Comparison of ENCODE assay signal across 26 cellular contexts in the genomic region with DNA sequence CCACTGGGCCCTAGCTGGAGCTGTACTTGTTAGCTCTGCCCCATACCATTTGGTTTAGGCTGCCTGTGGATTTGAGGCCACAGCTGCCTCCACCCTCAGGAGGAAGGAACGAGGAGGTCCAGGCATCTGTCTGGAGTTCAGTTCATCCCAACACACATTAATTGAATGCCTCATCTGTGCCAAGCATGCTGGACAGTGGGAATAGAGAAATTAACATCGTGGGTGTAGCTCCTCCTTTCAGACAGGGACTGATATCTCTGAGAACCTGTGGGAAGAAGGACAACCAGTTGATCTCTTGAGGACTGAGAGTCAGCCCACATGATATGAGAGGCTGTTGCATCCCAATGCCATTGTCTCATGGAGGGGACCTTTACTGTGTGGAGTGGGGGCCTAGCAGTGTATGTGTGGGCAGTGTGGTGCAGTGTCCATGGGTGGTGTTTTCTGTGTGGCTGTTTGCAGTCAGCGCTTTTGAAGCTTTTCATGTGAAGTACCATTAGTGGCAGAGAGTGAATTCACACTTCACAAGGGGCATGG. TPM values are rescaled to one million over a fixed set of nuclear protein-coding genes. Genes with fewer than 3 reads are reported as not detected.
DNase-seq lines count a peak whose midpoint lies in the region; ATAC-seq, FAIRE-seq and TF ChIP-seq lines count a peak whose summit lies in the region.
"Had no signal": no experiment of that assay in that cellular context is flagged by ENCODE, and none has a peak within 500 bp of the region (broad histone marks: within the 10 kb centered on the region; RNA-seq: fewer than 3 reads in every experiment).

No MANE protein-coding gene starts in this region.

- H3K9me3 ChIP-seq in SJSA1 (replicated peaks) (no peaks in the 10 kb centered on the region), transverse colon (no peaks in the 10 kb centered on the region)
- H3K9me3 ChIP-seq: BLaER1 treated with 17β-estradiol and CSF1 and Interleukin-3, amounts not matched to agents 10 nM and 100 nM; esophagus muscularis mucosa; SJCRH30 had no signal

- intact Hi-C loops in transverse colon (cut with DNase I; ENCODE audit: low total_unique reads) = no loop called here

- H3K4me1 ChIP-seq in SJSA1 (replicated peaks) (peaks cover 65% of the 10 kb centered on the region), transverse colon (peaks cover 5 to 49% (median 35%) of the 10 kb centered on the region in 4 donors)
- H3K4me1 ChIP-seq: SJCRH30 had no signal

- TF ChIP-seq CTCF in fibroblast of mammary gland (conservative IDR thresholded peaks at IDR 0.05; ENCODE audit: control insufficient read depth, insufficient read depth, low read depth, low read length) (no peak), transverse colon (IDR thresholded peaks at IDR 0.05) (no peak)

- TF ChIP-seq POLR2A in transverse colon (IDR thresholded peaks at IDR 0.05) = no peak

- in situ Hi-C loops in transverse colon (cut with MboI; ENCODE audit: low pct_ligation_motif_present in 1 of 4, low pct_unique_long_range_greater_than_20kb in 1 of 4, low sequenced_read_pairs in 3 of 4) = no loop called here

- TF ChIP-seq EP300 in transverse colon (IDR thresholded peaks at IDR 0.05; ENCODE audit: low read depth) = no peak

- H3K4me3 ChIP-seq in SJSA1 (no peak overlapping the region), fibroblast of mammary gland (ENCODE audit: control insufficient read depth, low read depth, low read length) (no peak overlapping the region), transverse colon (no peak overlapping the region)
- H3K4me3 ChIP-seq: BLaER1 treated with 17β-estradiol and CSF1 and Interleukin-3, amounts not matched to agents 10 nM and 100 nM; esophagus muscularis mucosa; GM12878; SJCRH30 had no signal

- H3K27me3 ChIP-seq in SJSA1 (replicated peaks) (no peaks in the 10 kb centered on the region), transverse colon (no peaks in the 10 kb centered on the region)
- H3K27me3 ChIP-seq: BLaER1 treated with 17β-estradiol and CSF1 and Interleukin-3, amounts not matched to agents 10 nM and 100 nM; SJCRH30 had no signal

- no peak for ATAC-seq in GM19395 (IDR thresholded peaks at IDR 0.05; ENCODE audit: unreplicated experiment)
- ATAC-seq: activated CD8-positive, alpha-beta T cell treated with anti-CD3 and anti-CD28 coated beads, Interleukin-2, amount 10 ng/mL, durations not matched to agents 7 days and 5 days; GM12878; left ventricle myocardium superior had no signal

- H3K27ac ChIP-seq in SJSA1 = peak overlapping the region; percentile 79
- H3K27ac ChIP-seq in transverse colon = peak overlapping the region; percentile 70 to 81 (median 72)
- H3K27ac ChIP-seq: esophagus muscularis mucosa, SJCRH30 had no signal

- 77% methylated on average over 3 of the region's 3 CpGs; no CpG with 5 or more reads in 1 of the 2 donors for WGBS in transverse colon (ENCODE audit: low coverage in 1 of 2), 2 donors

- no peaks in the 10 kb centered on the region for H3K36me3 ChIP-seq in SJSA1
- no peaks in the 10 kb centered on the region for H3K36me3 ChIP-seq in transverse colon
- H3K36me3 ChIP-seq: BLaER1 treated with 17β-estradiol and CSF1 and Interleukin-3, amounts not matched to agents 10 nM and 100 nM; esophagus muscularis mucosa; SJCRH30 had no signal

- no peak for FAIRE-seq in HTR-8/SVneo (lab: Jason Lieb, UNC)
- FAIRE-seq: GM12878, H1, urothelium cell line had no signal

- DNase-seq in GM04503 (ENCODE audit: low read depth) (peak; percentile 34), SJSA1 (ENCODE audit: low read depth in 1 of 2, low spot score in 2 of 2) (no peak), fibroblast of mammary gland (ENCODE audit: low read depth) (peak; percentile 19), transverse colon (no peak), HTR-8/SVneo (ENCODE audit: insufficient read length, low spot score) (no peak), medulla oblongata (ENCODE audit: extremely low spot score) (no peak), mucosa of gallbladder (ENCODE audit: low spot score) (no peak)
- DNase-seq: activated CD4-positive, CD25-positive, alpha-beta regulatory T cell; activated CD8-positive, alpha-beta T cell treated with anti-CD3 and anti-CD28 coated beads, Interleukin-2, amount 10 ng/mL, durations not matched to agents 7 days and 5 days; activated naive CD4-positive, alpha-beta T cell treated with Interleukin-2 at 50 U/mL for 16 hours; activated T-cell treated with anti-CD3 and anti-CD28 coated beads, Interleukin-2, amount 50 U/mL, for 24 hours; cerebellar nuclear complex; effector CD4-positive, alpha-beta T cell; KG1; left ventricle myocardium superior; NCI-H187 treated with DMSO at 0.1 percent for 48 hours; NCI-H82; occipital lobe; SJCRH30; stimulated activated CD4-positive, alpha-beta T cell treated with anti-CD3 and anti-CD28 coated beads, Interleukin-15, amount 100 ng/mL, for 24 hours had no signal

RNA-seq across cellular contexts. Expression of gene DDX52, which starts 29.4 kb away (rescaled TPM):
- total RNA-seq in SJSA1 (2014; rRNA removed; shearing (Covaris generic)) = 23.1 and 29.5 TPM in 2 replicates
- 10 to 100 TPM in 3 of 4 donors, 1 to 10 TPM in 1; 4.9 to 30.4 (median 19.9) TPM for total RNA-seq in transverse colon
- 21.7 TPM for total RNA-seq in mucosa of gallbladder

Comparison
In these comparisons a context has a peak if more than half of its experiments do, and no peak if none do; other contexts are left out.
1. DNase-seq: peak in GM04503 (single experiment) and fibroblast of mammary gland (single experiment); none in SJSA1 (0 of 2), transverse colon (single experiment), HTR-8/SVneo (single experiment), medulla oblongata (single experiment) and mucosa of gallbladder (single experiment).